ENCODE assay signal across 15 cellular contexts in the genomic region with DNA sequence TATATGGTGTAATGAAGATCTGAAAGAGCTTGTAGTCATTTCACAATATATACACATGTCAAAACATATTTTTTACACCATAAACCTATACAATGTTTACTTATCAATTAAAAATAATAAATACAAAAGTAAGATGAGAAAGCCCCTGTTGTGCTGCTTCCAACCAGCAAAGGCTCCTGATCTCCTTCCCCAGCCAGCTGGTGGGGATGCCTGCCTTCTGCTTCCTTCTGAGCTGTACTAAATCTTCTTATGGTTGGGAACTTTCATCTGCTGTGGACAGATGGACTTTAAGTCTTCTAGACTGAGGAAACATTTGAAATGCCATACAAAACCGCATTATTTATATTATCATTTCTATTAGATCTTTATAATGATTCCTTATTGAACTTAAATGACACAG.
DNase-seq lines count a peak whose midpoint lies in the region; ATAC-seq and TF ChIP-seq lines count a peak whose summit lies in the region.
"Had no signal": no experiment of that assay in that cellular context is flagged by ENCODE, and none has a peak within 500 bp of the region (broad histone marks: within the 10 kb centered on the region; RNA-seq: fewer than 3 reads in every experiment).

No MANE protein-coding gene starts in this region.

- no peaks in the 10 kb centered on the region for H3K4me1 Mint-ChIP-seq in activated naive CD4-positive, alpha-beta T cell treated with anti-CD3 and anti-CD28 coated beads for 36 hours (ENCODE audit: low read depth)
- H3K4me1 Mint-ChIP-seq: CD14-positive monocyte; CD4-positive, alpha-beta memory T cell had no signal

- DNase-seq in NCI-H2171 treated with DMSO at 0.1 percent for 48 hours (lab: John Stamatoyannopoulos, UW) = peak; percentile 6
- DNase-seq in NCI-H2171 (lab: John Stamatoyannopoulos, UW) = no peak
- DNase-seq in NCI-H69 (lab: John Stamatoyannopoulos, UW) = peak; percentile 6
- peak; percentile 2 for DNase-seq in choroid plexus epithelial cell (ENCODE audit: low read depth)
- no peak for DNase-seq in activated naive CD4-positive, alpha-beta T cell treated with anti-CD3 and anti-CD28 coated beads for 36 hours
- DNase-seq in breast epithelium (ENCODE audit: low spot score in 2 of 2) = no peak
- DNase-seq: CD4-positive, alpha-beta memory T cell; DMS79 treated with DMSO at 0.1 percent for 48 hours; GF-D8; GM23248 had no signal

- H3K4me3 ChIP-seq in choroid plexus epithelial cell (ENCODE audit: low read depth, low read length) = no peak overlapping the region
- no peak overlapping the region for H3K4me3 ChIP-seq in breast epithelium
- H3K4me3 ChIP-seq: BLaER1, GM23248, HAP-1 had no signal

- H3K4me3 Mint-ChIP-seq in activated naive CD4-positive, alpha-beta T cell treated with anti-CD3 and anti-CD28 coated beads for 36 hours = no peak overlapping the region
- H3K4me3 Mint-ChIP-seq: CD14-positive monocyte; CD4-positive, alpha-beta memory T cell had no signal

- ATAC-seq in GM18519 (IDR thresholded peaks at IDR 0.05; ENCODE audit: low FRiP score, unreplicated experiment) = no peak

- no peaks in the 10 kb centered on the region for H3K4me1 ChIP-seq in breast epithelium
- H3K4me1 ChIP-seq: BLaER1, HAP-1 had no signal

- H3K36me3 ChIP-seq in breast epithelium = no peaks in the 10 kb centered on the region
- H3K36me3 ChIP-seq: BLaER1, HAP-1 had no signal

- CTCF ChIA-PET in activated naive CD4-positive, alpha-beta T cell treated with anti-CD3 and anti-CD28 coated beads for 36 hours (lab: Charles Lee) = no interaction called here

- no peaks in the 10 kb centered on the region for H3K9me3 Mint-ChIP-seq in activated naive CD4-positive, alpha-beta T cell treated with anti-CD3 and anti-CD28 coated beads for 36 hours
- H3K9me3 Mint-ChIP-seq: CD14-positive monocyte had no signal

- H3K27me3 Mint-ChIP-seq in activated naive CD4-positive, alpha-beta T cell treated with anti-CD3 and anti-CD28 coated beads for 36 hours (ENCODE audit: low read depth) = no peaks in the 10 kb centered on the region
- H3K27me3 Mint-ChIP-seq: CD4-positive, alpha-beta memory T cell had no signal

- no peaks in the 10 kb centered on the region for H3K36me3 Mint-ChIP-seq in activated naive CD4-positive, alpha-beta T cell treated with anti-CD3 and anti-CD28 coated beads for 36 hours (ENCODE audit: low read depth)
- H3K36me3 Mint-ChIP-seq: CD14-positive monocyte; CD4-positive, alpha-beta memory T cell had no signal

- H3K27ac ChIP-seq in breast epithelium = no peak overlapping the region
- H3K27ac ChIP-seq: 22Rv1, BLaER1, GM23248 had no signal

- TF ChIP-seq CTCF in choroid plexus epithelial cell (conservative IDR thresholded peaks at IDR 0.05; ENCODE audit: low read depth, low read length) (no peak), breast epithelium (IDR thresholded peaks at IDR 0.05) (no peak)

- H3K27me3 ChIP-seq in breast epithelium = no peaks in the 10 kb centered on the region
- H3K27me3 ChIP-seq: BLaER1 had no signal

- H3K9me3 ChIP-seq in breast epithelium = no peaks in the 10 kb centered on the region
- H3K9me3 ChIP-seq: BLaER1, HAP-1 had no signal

- TF ChIP-seq POLR2A in breast epithelium (IDR thresholded peaks at IDR 0.05) = no peak

- intact Hi-C loops in activated naive CD4-positive, alpha-beta T cell treated with anti-CD3 and anti-CD28 coated beads for 36 hours (cut with micrococcal nuclease) = no loop called here
- intact Hi-C loops in breast epithelium (cut with DNase I; ENCODE audit: low total_unique reads) = no loop called here

- no peak overlapping the region for H3K27ac Mint-ChIP-seq in activated naive CD4-positive, alpha-beta T cell treated with anti-CD3 and anti-CD28 coated beads for 36 hours
- H3K27ac Mint-ChIP-seq: CD14-positive monocyte; CD4-positive, alpha-beta memory T cell had no signal

Comparison
In these comparisons a context has a peak if more than half of its experiments do, and no peak if none do; other contexts are left out.
1. DNase-seq: peak in NCI-H2171 treated with DMSO at 0.1 percent for 48 hours (single experiment), NCI-H69 (single experiment) and choroid plexus epithelial cell (single experiment); none in NCI-H2171 (single experiment), activated naive CD4-positive, alpha-beta T cell treated with anti-CD3 and anti-CD28 coated beads for 36 hours (single experiment) and breast epithelium (0 of 2).